Comparison of ENCODE assay signal across 31 cellular contexts in genomic region chr3:24933401-24933800, GRCh38.
"Had no signal": no experiment of that assay in that cellular context is flagged by ENCODE, and none has a peak within 500 bp of the region (broad histone marks: within the 10 kb centered on the region; RNA-seq: fewer than 3 reads in every experiment).

No MANE protein-coding gene starts in this region.

- H3K27ac ChIP-seq: PC-9, RWPE1, SJSA1, SK-N-MC had no signal

- H3K27ac Mint-ChIP-seq: T-cell had no signal

- H3K27me3 Mint-ChIP-seq: T-cell had no signal

- H3K4me1 ChIP-seq: SJSA1 had no signal

- H2AFZ ChIP-seq: PC-9 had no signal

- H3K4me3 ChIP-seq: K562, MG63, PC-9, SJSA1, SK-N-MC had no signal

- H3K36me3 Mint-ChIP-seq: T-cell had no signal

- H3K4me1 Mint-ChIP-seq: T-cell had no signal

- DNase-seq: Kasumi-1, KG1, MG63, NCI-H1048, NCI-H1092 treated with DMSO at 0.1 percent for 48 hours, NCI-H1105 treated with DMSO at 0.1 percent for 48 hours, NCI-H1417, NCI-H1436, NCI-H146, NCI-H1694, NCI-H187, NCI-H1930, NCI-H2029 treated with DMSO at 0.1 percent for 48 hours, NCI-H2081 treated with DMSO at 0.1 percent for 48 hours, NCI-H2107, NCI-H2171, NCI-H226, NCI-H446 treated with DMSO at 0.1 percent for 48 hours, NCI-H510A, NCI-H524, NCI-H526, NCI-H69, NCI-H748 treated with DMSO at 0.1 percent for 48 hours, PC-9, SHP77, SIG-M5, T-cell had no signal

- H3K36me3 ChIP-seq: MG63, SJSA1 had no signal

- H3K4me3 Mint-ChIP-seq: T-cell had no signal

- H3K9me3 ChIP-seq: MG63, SJSA1 had no signal

- H3K27me3 ChIP-seq: MG63, SJSA1 had no signal

- H3K4me2 ChIP-seq: PC-9 had no signal
